In the genomic region with DNA sequence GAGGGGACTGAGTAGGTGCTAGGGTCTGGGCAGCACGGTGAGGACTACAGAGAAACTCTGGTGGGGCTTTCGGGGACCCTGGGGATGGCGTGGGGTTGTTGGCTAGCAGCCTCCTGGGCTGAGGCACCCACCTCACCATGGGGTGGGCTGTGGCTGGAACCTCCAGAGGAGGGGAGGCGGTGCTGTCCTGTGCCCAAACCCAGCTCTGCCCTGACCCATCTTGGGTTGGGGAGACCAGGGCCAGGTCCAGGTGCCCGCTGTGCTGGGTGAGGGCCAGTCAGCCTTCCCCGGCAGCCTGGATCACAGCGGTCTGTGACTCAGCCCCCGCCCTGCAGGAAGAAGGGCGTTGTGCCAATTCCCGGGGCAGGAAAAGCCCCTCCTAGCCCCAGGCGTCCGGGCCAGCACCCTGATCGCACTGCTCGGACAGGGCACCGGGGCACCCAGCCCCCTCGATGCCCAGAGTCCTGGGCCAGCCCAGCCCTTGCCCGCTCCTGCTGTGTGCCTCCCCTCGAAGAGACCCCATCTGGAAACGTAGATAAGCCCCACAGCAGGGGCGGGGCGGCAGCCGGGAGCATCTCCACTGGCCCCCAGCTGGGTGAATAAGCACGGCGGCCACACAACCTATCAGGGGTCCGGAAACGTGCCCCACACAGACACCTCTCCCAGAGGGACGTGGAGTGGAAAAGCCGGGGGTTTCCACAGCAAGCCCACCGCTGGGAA, we compare ENCODE assay signal across 10 cellular contexts. TPM values are rescaled to one million over a fixed set of nuclear protein-coding genes. Genes with fewer than 3 reads are reported as not detected.
DNase-seq lines count a peak whose midpoint lies in the region; ATAC-seq, FAIRE-seq and TF ChIP-seq lines count a peak whose summit lies in the region.
"Had no signal": no experiment of that assay in that cellular context is flagged by ENCODE, and none has a peak within 500 bp of the region (broad histone marks: within the 10 kb centered on the region; RNA-seq: fewer than 3 reads in every experiment).

No MANE protein-coding gene starts in this region.

- POLR2A ChIA-PET in T-cell (lab: Charles Lee) = no interaction called here

- peak in 2 of 4 donors; percentile 33 to 40 for ATAC-seq in pancreas
- ATAC-seq in GM21381 (IDR thresholded peaks at IDR 0.05; ENCODE audit: unreplicated experiment) = no peak
- ATAC-seq in T-cell (replicated peaks in 1 of 4) = no peak
- no peak for ATAC-seq in GM18517 (IDR thresholded peaks at IDR 0.05; ENCODE audit: unreplicated experiment)

- peak overlapping the region; percentile 56 for H3K27ac ChIP-seq in fibroblast of lung (ENCODE audit: insufficient read depth, low read length)
- H3K27ac ChIP-seq in pancreas = peak overlapping the region; percentile 17 to 62 (median 60)
- H3K27ac ChIP-seq: SK-N-MC had no signal

- H3K4me1 ChIP-seq in fibroblast of lung (ENCODE audit: control insufficient read depth, extremely low read depth, insufficient read depth, low read length) (peaks cover 39% of the 10 kb centered on the region), pancreas (peaks cover 0 to 13% (median 3%) of the 10 kb centered on the region in 3 donors)

- no peak overlapping the region for H2AFZ ChIP-seq in fibroblast of lung (ENCODE audit: low read length)

- no peaks in the 10 kb centered on the region for H3K9me3 Mint-ChIP-seq in activated CD4-positive, alpha-beta T cell treated with anti-CD3 and anti-CD28 coated beads, Interleukin-2, amount 10 ng/mL, durations not matched to agents 24 days and 14 days
- no peaks in the 10 kb centered on the region for H3K9me3 Mint-ChIP-seq in T-cell

- H3K36me3 ChIP-seq in fibroblast of lung (ENCODE audit: control insufficient read depth, insufficient read depth, low read length) = peaks cover 1% of the 10 kb centered on the region
- H3K36me3 ChIP-seq in pancreas = no peaks in the 10 kb centered on the region

- H3K9me3 ChIP-seq in fibroblast of lung (ENCODE audit: control insufficient read depth, insufficient read depth, low read depth, low read length) (no peaks in the 10 kb centered on the region), pancreas (no peaks in the 10 kb centered on the region)

- DNase-seq in Caki2 (ENCODE audit: low read depth) (peak; percentile 63), SW 1271 (lab: John Stamatoyannopoulos, UW) (peak; percentile 60 to 80), fibroblast of lung (ENCODE audit: low read depth in 2 of 2) (peak; percentile 67 to 75), pancreas (peak in 2 of 6 donors; percentile 70 to 84), T-cell (no peak)
- DNase-seq in activated CD4-positive, alpha-beta T cell treated with anti-CD3 and anti-CD28 coated beads, Interleukin-2, amount 10 ng/mL, durations not matched to agents 24 days and 14 days = no peak
- DNase-seq: foreskin melanocyte had no signal

- CTCF ChIA-PET in T-cell (lab: Charles Lee) = interaction anchor here in 1 of 2 donors (0.6 kb wide), 1 partner anchor 346 kb away, joined by 3 read pairs; no protein-coding TSS in a partner anchor

- H3K4me3 ChIP-seq in fibroblast of lung (replicated peaks in 1 of 4; ENCODE audit: control extremely low read depth in 1 of 4, insufficient read depth in 1 of 4, low read depth in 3 of 4, low read length in 4 of 4) (peak overlapping the region in 1 of 4 experiments; percentile 21), pancreas (no peak overlapping the region)
- H3K4me3 ChIP-seq: SK-N-MC had no signal

- H3K4me2 ChIP-seq in fibroblast of lung (ENCODE audit: extremely low read depth, insufficient read depth, low read length) = peak overlapping the region; percentile 72

- H3K79me2 ChIP-seq in fibroblast of lung (ENCODE audit: control insufficient read depth, insufficient read depth, low read length) = peaks cover 4% of the 10 kb centered on the region

- no peaks in the 10 kb centered on the region for H3K4me1 Mint-ChIP-seq in activated CD4-positive, alpha-beta T cell treated with anti-CD3 and anti-CD28 coated beads, Interleukin-2, amount 10 ng/mL, durations not matched to agents 24 days and 14 days
- H3K4me1 Mint-ChIP-seq in T-cell = no peaks in the 10 kb centered on the region

- H3K27me3 ChIP-seq in fibroblast of lung (ENCODE audit: control insufficient read depth, insufficient read depth, low read length) (no peaks in the 10 kb centered on the region), pancreas (no peaks in the 10 kb centered on the region)

- WGBS in pancreas, 2 donors = 62 to 64% methylated on average over 25 to 29 of the region's 29 CpGs

- H3K4me3 Mint-ChIP-seq in activated CD4-positive, alpha-beta T cell treated with anti-CD3 and anti-CD28 coated beads, Interleukin-2, amount 10 ng/mL, durations not matched to agents 24 days and 14 days = no peak overlapping the region
- H3K4me3 Mint-ChIP-seq in T-cell = no peak overlapping the region

- peak overlapping the region; percentile 20 for H3K9ac ChIP-seq in fibroblast of lung (ENCODE audit: insufficient read depth, low read length)

- H3K27me3 Mint-ChIP-seq in activated CD4-positive, alpha-beta T cell treated with anti-CD3 and anti-CD28 coated beads, Interleukin-2, amount 10 ng/mL, durations not matched to agents 24 days and 14 days = no peaks in the 10 kb centered on the region
- peaks cover 0 to 7% of the 10 kb centered on the region in 2 donors for H3K27me3 Mint-ChIP-seq in T-cell

- intact Hi-C loops in pancreas (cut with DNase I) = no loop called here
- intact Hi-C loops in activated CD4-positive, alpha-beta T cell treated with anti-CD3 and anti-CD28 coated beads, Interleukin-2, amount 10 ng/mL, durations not matched to agents 24 days and 14 days (cut with micrococcal nuclease) = no loop called here

- FAIRE-seq in pancreas (lab: Jason Lieb, UNC) = no peak

- no peaks in the 10 kb centered on the region for H3K36me3 Mint-ChIP-seq in activated CD4-positive, alpha-beta T cell treated with anti-CD3 and anti-CD28 coated beads, Interleukin-2, amount 10 ng/mL, durations not matched to agents 24 days and 14 days (ENCODE audit: low read depth)
- no peaks in the 10 kb centered on the region for H3K36me3 Mint-ChIP-seq in T-cell

- TF ChIP-seq CTCF in fibroblast of lung (conservative IDR thresholded peaks at IDR 0.05 in 1 of 2, IDR thresholded peaks at IDR 0.05 in 1 of 2; ENCODE audit: low read depth in 1 of 2, low read length in 2 of 2) (no peak), pancreas (IDR thresholded peaks at IDR 0.05) (no peak)

- H3K27ac Mint-ChIP-seq in activated CD4-positive, alpha-beta T cell treated with anti-CD3 and anti-CD28 coated beads, Interleukin-2, amount 10 ng/mL, durations not matched to agents 24 days and 14 days = no peak overlapping the region
- H3K27ac Mint-ChIP-seq in T-cell = no peak overlapping the region

- H4K20me1 ChIP-seq in fibroblast of lung (ENCODE audit: control insufficient read depth, extremely low read depth, insufficient read depth, low read length) = no peaks in the 10 kb centered on the region

- in situ Hi-C loops in Caki2 (cut with HindIII; ENCODE audit: low pct_unique_long_range_greater_than_20kb, low sequenced_read_pairs) = no loop called here

RNA-seq across cellular contexts. Expression of gene LAMA5, which starts 10.0 kb away (rescaled TPM):
- 59.3 and 63.3 TPM in 2 replicates for total RNA-seq in Caki2 (2014; rRNA removed; shearing (Covaris generic); ENCODE audit: low replicate concordance)
- total RNA-seq in fibroblast of lung = 47.0 and 81.6 TPM in 2 replicates
- polyA plus RNA-seq in fibroblast of lung = 1.5 and 4.3 TPM in 2 replicates
- polyA plus RNA-seq in fibroblast of lung (2012) = 22.0 and 58.2 TPM in 2 replicates
- polyA minus RNA-seq in fibroblast of lung (ENCODE audit: low replicate concordance) = 6.9 and 17.3 TPM in 2 replicates
- total RNA-seq in pancreas = 10 to 100 TPM; 43.6 to 89.5 (median 59.4) TPM
- 100 to 1,000 TPM; 259 to 344 TPM for polyA plus RNA-seq in pancreas
- 2.0 and 2.1 TPM in 2 replicates for total RNA-seq in activated CD4-positive, alpha-beta T cell treated with anti-CD3 and anti-CD28 coated beads, Interleukin-2, amount 10 ng/mL, durations not matched to agents 24 days and 14 days
- 1 to 10 TPM in 3 of 5 donors, under 1 TPM in 2; 0.48 to 4.3 (median 3.0) TPM for total RNA-seq in T-cell

RNA-seq across cellular contexts. Expression of gene RPS21, which starts 29.8 kb away (rescaled TPM):
- total RNA-seq in Caki2 (2014; rRNA removed; shearing (Covaris generic); ENCODE audit: low replicate concordance) = 2,013 and 2,296 TPM in 2 replicates
- total RNA-seq in fibroblast of lung (718 and 867 TPM in 2 replicates), pancreas (1,000 to 10,000 TPM in 2 of 6 donors, 100 to 1,000 TPM in 4; 662 to 1,102 (median 850) TPM), T-cell (1,000 to 10,000 TPM; 2,807 to 3,290 (median 3,085) TPM)
- polyA plus RNA-seq in fibroblast of lung (2,081 and 2,825 TPM in 2 replicates), pancreas (1,000 to 10,000 TPM; 2,124 to 2,141 TPM)
- polyA plus RNA-seq in fibroblast of lung (2012) = 3,514 and 3,924 TPM in 2 replicates
- 272 and 495 TPM in 2 replicates for polyA minus RNA-seq in fibroblast of lung (ENCODE audit: low replicate concordance)
- total RNA-seq in activated CD4-positive, alpha-beta T cell treated with anti-CD3 and anti-CD28 coated beads, Interleukin-2, amount 10 ng/mL, durations not matched to agents 24 days and 14 days = 2,091 and 2,109 TPM in 2 replicates

RNA-seq across cellular contexts. Expression of gene CABLES2, which starts 50.0 kb away (rescaled TPM):
- total RNA-seq in Caki2 (2014; rRNA removed; shearing (Covaris generic); ENCODE audit: low replicate concordance) = 3.3 and 5.9 TPM in 2 replicates
- 0.51 and 0.66 TPM in 2 replicates for total RNA-seq in fibroblast of lung
- polyA plus RNA-seq in fibroblast of lung = 2.9 and 4.4 TPM in 2 replicates
- 3.4 and 5.3 TPM in 2 replicates for polyA plus RNA-seq in fibroblast of lung (2012)
- polyA minus RNA-seq in fibroblast of lung (ENCODE audit: low replicate concordance) = 7.4 and 8.2 TPM in 2 replicates
- total RNA-seq in pancreas = 1 to 10 TPM; 1.4 to 2.3 (median 1.9) TPM
- 1 to 10 TPM; 1.5 to 2.9 TPM for polyA plus RNA-seq in pancreas
- 13.1 and 13.5 TPM in 2 replicates for total RNA-seq in activated CD4-positive, alpha-beta T cell treated with anti-CD3 and anti-CD28 coated beads, Interleukin-2, amount 10 ng/mL, durations not matched to agents 24 days and 14 days
- total RNA-seq in T-cell = 1 to 10 TPM; 4.3 to 6.8 (median 5.6) TPM

RNA-seq across cellular contexts. Expression of gene ADRM1, which starts 54.3 kb away (rescaled TPM):
- total RNA-seq in Caki2 (2014; rRNA removed; shearing (Covaris generic); ENCODE audit: low replicate concordance) = 213 and 243 TPM in 2 replicates
- total RNA-seq in fibroblast of lung = 61.1 and 71.3 TPM in 2 replicates
- polyA plus RNA-seq in fibroblast of lung = 41.2 and 67.1 TPM in 2 replicates
- polyA plus RNA-seq in fibroblast of lung (2012) = 93.7 and 155 TPM in 2 replicates
- polyA minus RNA-seq in fibroblast of lung (ENCODE audit: low replicate concordance) = 37.3 and 44.1 TPM in 2 replicates
- 10 to 100 TPM; 33.3 to 76.0 (median 36.5) TPM for total RNA-seq in pancreas
- polyA plus RNA-seq in pancreas = 10 to 100 TPM; 61.9 to 74.8 TPM
- total RNA-seq in activated CD4-positive, alpha-beta T cell treated with anti-CD3 and anti-CD28 coated beads, Interleukin-2, amount 10 ng/mL, durations not matched to agents 24 days and 14 days = 179 and 183 TPM in 2 replicates
- total RNA-seq in T-cell = 10 to 100 TPM; 44.7 to 80.3 (median 72.9) TPM

Comparison
In these comparisons a context has a peak if more than half of its experiments do, and no peak if none do; other contexts are left out.
1. DNase-seq: peak in Caki2 (single experiment), SW 1271 (2 of 2) and fibroblast of lung (2 of 2); none in activated CD4-positive, alpha-beta T cell treated with anti-CD3 and anti-CD28 coated beads, Interleukin-2, amount 10 ng/mL, durations not matched to agents 24 days and 14 days (single experiment) and T-cell (0 of 34).